In the genomic region with DNA sequence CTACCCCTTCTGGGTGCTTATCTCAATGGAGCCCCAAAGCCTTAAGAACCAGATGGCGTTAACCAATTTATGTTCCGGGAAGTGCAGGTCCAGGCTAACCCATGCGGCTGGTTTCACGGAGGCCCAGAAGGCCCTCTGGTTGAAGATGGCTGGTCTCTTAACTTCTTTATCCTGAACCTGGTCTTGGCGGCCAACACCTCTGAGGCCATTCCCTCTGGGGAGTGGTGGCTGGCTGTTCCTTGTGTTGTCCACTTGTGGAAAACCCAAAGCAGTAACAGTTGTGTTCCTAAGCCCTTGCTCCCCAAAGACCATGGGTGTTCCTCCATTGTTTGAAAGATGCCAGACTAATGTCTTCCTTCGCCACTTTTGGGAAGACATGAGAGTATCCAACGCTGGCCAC, we compare ENCODE assay signal across 10 cellular contexts. TPM values are rescaled to one million over a fixed set of nuclear protein-coding genes. Genes with fewer than 3 reads are reported as not detected.
DNase-seq lines count a peak whose midpoint lies in the region; ATAC-seq and TF ChIP-seq lines count a peak whose summit lies in the region.
"Had no signal": no experiment of that assay in that cellular context is flagged by ENCODE, and none has a peak within 500 bp of the region (broad histone marks: within the 10 kb centered on the region; RNA-seq: fewer than 3 reads in every experiment).

No MANE protein-coding gene starts in this region.

- no peak for DNase-seq in activated CD8-positive, alpha-beta memory T cell treated with anti-CD3 and anti-CD28 coated beads, Interleukin-2, amount 10 ng/mL, durations not matched to agents 7 days and 5 days
- no peak for DNase-seq in activated CD8-positive, alpha-beta memory T cell treated with anti-CD3 and anti-CD28 coated beads, Interleukin-2, amount 50 U/mL, for 4 hours
- no peak for DNase-seq in activated T-helper 1 cell treated with anti-CD3 and anti-CD28 coated beads, Interleukin-12 subunit alpha, Interleukin-12 subunit beta, Interleukin-2, Interleukin-4 antibody, amounts not matched to agents 30 ng/mL and 10 ng/mL and 1 ng/mL, durations not matched to agents 14 hours and 24 hours and 36 hours (ENCODE audit: low spot score)
- no peak for DNase-seq in stimulated activated naive B cell treated with anti-CD40 and anti-IgM and Interleukin-4, amounts not matched to agents 10 μg/mL and 1 μg/mL and 100 μg/mL, for 72 hours
- no peak for DNase-seq in SK-N-SH
- DNase-seq: MG63 had no signal

- POLR2A ChIA-PET in SK-N-SH (lab: Yijun Ruan, JAX), result no interaction called here

- H3K27ac ChIP-seq in iPS-18a (ENCODE audit: low read length) (no peak overlapping the region), SK-N-SH (ENCODE audit: low read depth in 2 of 2, low read length in 1 of 2) (no peak overlapping the region)

- WGBS in SK-N-SH (ENCODE audit: low lambda C conversion rate), result 89% methylated on average over 7 of the region's 7 CpGs

- no peak for ATAC-seq in activated CD8-positive, alpha-beta memory T cell treated with anti-CD3 and anti-CD28 coated beads, Interleukin-2, amount 10 ng/mL, durations not matched to agents 7 days and 5 days
- no peak for ATAC-seq in stimulated activated naive B cell treated with anti-CD40 and anti-IgM and Interleukin-4, amounts not matched to agents 10 μg/mL and 1 μg/mL and 100 μg/mL, for 72 hours (replicated peaks)
- ATAC-seq in GM21619 (IDR thresholded peaks at IDR 0.05; ENCODE audit: unreplicated experiment) (no peak), HG03565 (IDR thresholded peaks at IDR 0.05; ENCODE audit: unreplicated experiment) (no peak)
- ATAC-seq: Panc1 had no signal

- H3K9me3 Mint-ChIP-seq in activated CD8-positive, alpha-beta memory T cell treated with anti-CD3 and anti-CD28 coated beads, Interleukin-2, amount 10 ng/mL, durations not matched to agents 7 days and 5 days (ENCODE audit: low read depth), result peaks cover 1% of the 10 kb centered on the region
- H3K9me3 Mint-ChIP-seq in activated T-helper 1 cell treated with anti-CD3 and anti-CD28 coated beads, Interleukin-12 subunit alpha, Interleukin-12 subunit beta, Interleukin-2, Interleukin-4 antibody, amounts not matched to agents 30 ng/mL and 10 ng/mL and 1 ng/mL, durations not matched to agents 14 hours and 24 hours and 36 hours, result peaks cover 18% of the 10 kb centered on the region
- peaks cover 0 to 4% of the 10 kb centered on the region in 2 donors for H3K9me3 Mint-ChIP-seq in stimulated activated naive B cell treated with anti-CD40 and anti-IgM and Interleukin-4, amounts not matched to agents 10 μg/mL and 1 μg/mL and 100 μg/mL, for 72 hours

- no peaks in the 10 kb centered on the region for H3K79me2 ChIP-seq in SK-N-SH (ENCODE audit: insufficient read depth)

- H3K27me3 ChIP-seq in iPS-18a (ENCODE audit: control insufficient read depth, insufficient read depth, low read length), result peaks cover 22% of the 10 kb centered on the region
- H3K27me3 ChIP-seq in SK-N-SH (ENCODE audit: insufficient read depth), result no peaks in the 10 kb centered on the region
- H3K27me3 ChIP-seq: MG63 had no signal

- H3K4me2 ChIP-seq in SK-N-SH, result no peak overlapping the region

- H3K4me1 Mint-ChIP-seq in activated CD8-positive, alpha-beta memory T cell treated with anti-CD3 and anti-CD28 coated beads, Interleukin-2, amount 10 ng/mL, durations not matched to agents 7 days and 5 days, result peaks cover 55% of the 10 kb centered on the region
- H3K4me1 Mint-ChIP-seq in activated T-helper 1 cell treated with anti-CD3 and anti-CD28 coated beads, Interleukin-12 subunit alpha, Interleukin-12 subunit beta, Interleukin-2, Interleukin-4 antibody, amounts not matched to agents 30 ng/mL and 10 ng/mL and 1 ng/mL, durations not matched to agents 14 hours and 24 hours and 36 hours (ENCODE audit: low read depth), result peaks cover 57% of the 10 kb centered on the region
- peaks cover 0 to 2% of the 10 kb centered on the region in 2 donors for H3K4me1 Mint-ChIP-seq in stimulated activated naive B cell treated with anti-CD40 and anti-IgM and Interleukin-4, amounts not matched to agents 10 μg/mL and 1 μg/mL and 100 μg/mL, for 72 hours

- no peaks in the 10 kb centered on the region for H3K27me3 Mint-ChIP-seq in activated CD8-positive, alpha-beta memory T cell treated with anti-CD3 and anti-CD28 coated beads, Interleukin-2, amount 10 ng/mL, durations not matched to agents 7 days and 5 days
- no peaks in the 10 kb centered on the region for H3K27me3 Mint-ChIP-seq in activated T-helper 1 cell treated with anti-CD3 and anti-CD28 coated beads, Interleukin-12 subunit alpha, Interleukin-12 subunit beta, Interleukin-2, Interleukin-4 antibody, amounts not matched to agents 30 ng/mL and 10 ng/mL and 1 ng/mL, durations not matched to agents 14 hours and 24 hours and 36 hours (ENCODE audit: insufficient read depth)
- peaks cover 32 to 39% of the 10 kb centered on the region in 2 donors for H3K27me3 Mint-ChIP-seq in stimulated activated naive B cell treated with anti-CD40 and anti-IgM and Interleukin-4, amounts not matched to agents 10 μg/mL and 1 μg/mL and 100 μg/mL, for 72 hours

- H4K20me1 ChIP-seq in SK-N-SH (ENCODE audit: insufficient read depth), result no peaks in the 10 kb centered on the region

- H3K9me3 ChIP-seq in iPS-18a (ENCODE audit: control insufficient read depth, low read depth, low read length) (no peaks in the 10 kb centered on the region), SK-N-SH (no peaks in the 10 kb centered on the region)
- H3K9me3 ChIP-seq: MG63 had no signal

- peak overlapping the region; percentile 55 for H3K27ac Mint-ChIP-seq in activated CD8-positive, alpha-beta memory T cell treated with anti-CD3 and anti-CD28 coated beads, Interleukin-2, amount 10 ng/mL, durations not matched to agents 7 days and 5 days
- H3K27ac Mint-ChIP-seq in activated T-helper 1 cell treated with anti-CD3 and anti-CD28 coated beads, Interleukin-12 subunit alpha, Interleukin-12 subunit beta, Interleukin-2, Interleukin-4 antibody, amounts not matched to agents 30 ng/mL and 10 ng/mL and 1 ng/mL, durations not matched to agents 14 hours and 24 hours and 36 hours, result peak overlapping the region; percentile 73
- H3K27ac Mint-ChIP-seq in stimulated activated naive B cell treated with anti-CD40 and anti-IgM and Interleukin-4, amounts not matched to agents 10 μg/mL and 1 μg/mL and 100 μg/mL, for 72 hours, result no peak overlapping the region

- intact Hi-C loops in activated T-helper 1 cell treated with anti-CD3 and anti-CD28 coated beads, Interleukin-12 subunit alpha, Interleukin-12 subunit beta, Interleukin-2, Interleukin-4 antibody, amounts not matched to agents 30 ng/mL and 10 ng/mL and 1 ng/mL, durations not matched to agents 14 hours and 24 hours and 36 hours (cut with micrococcal nuclease), result loop anchor here (1.0 to 10.0 kb wide), 6 partner anchors 44 to 1198 kb away; a partner anchor contains a TSS

- H3K9ac ChIP-seq in iPS-18a (ENCODE audit: low read length) (no peak overlapping the region), SK-N-SH (no peak overlapping the region)

- H3K4me3 Mint-ChIP-seq in activated CD8-positive, alpha-beta memory T cell treated with anti-CD3 and anti-CD28 coated beads, Interleukin-2, amount 10 ng/mL, durations not matched to agents 7 days and 5 days, result peak overlapping the region; percentile 66
- H3K4me3 Mint-ChIP-seq in activated T-helper 1 cell treated with anti-CD3 and anti-CD28 coated beads, Interleukin-12 subunit alpha, Interleukin-12 subunit beta, Interleukin-2, Interleukin-4 antibody, amounts not matched to agents 30 ng/mL and 10 ng/mL and 1 ng/mL, durations not matched to agents 14 hours and 24 hours and 36 hours, result peak overlapping the region; percentile 82
- H3K4me3 Mint-ChIP-seq in stimulated activated naive B cell treated with anti-CD40 and anti-IgM and Interleukin-4, amounts not matched to agents 10 μg/mL and 1 μg/mL and 100 μg/mL, for 72 hours, result peak overlapping the region; percentile 32 to 57

- H3K4me3 ChIP-seq in iPS-18a (ENCODE audit: low read length) (peak overlapping the region; percentile 25), SK-N-SH (ENCODE audit: low read depth in 2 of 2, low read length in 1 of 2) (no peak overlapping the region; a peak in 1 of 4 replicates)
- H3K4me3 ChIP-seq: MG63 had no signal

- no peak overlapping the region for H2AFZ ChIP-seq in SK-N-SH (ENCODE audit: low read depth)

- CTCF ChIA-PET in activated CD8-positive, alpha-beta memory T cell treated with anti-CD3 and anti-CD28 coated beads, Interleukin-2, amount 10 ng/mL, durations not matched to agents 7 days and 5 days (lab: Charles Lee), result interaction anchor here (1.8 kb wide), 1 partner anchor 276 kb away, joined by 12 read pairs; no protein-coding TSS in a partner anchor
- CTCF ChIA-PET in SK-N-SH (lab: Yijun Ruan, JAX), result no interaction called here

- no peak for TF ChIP-seq EP300 in SK-N-SH (IDR thresholded peaks at IDR 0.05; ENCODE audit: borderline replicate concordance in 1 of 2, low read depth in 1 of 2, low read length in 1 of 2)

- no peaks in the 10 kb centered on the region for H3K9me2 ChIP-seq in SK-N-SH

- no peaks in the 10 kb centered on the region for H3K36me3 ChIP-seq in iPS-18a (ENCODE audit: control insufficient read depth, low read depth, low read length)
- H3K36me3 ChIP-seq in SK-N-SH (replicated peaks in 1 of 2; ENCODE audit: control insufficient read depth in 1 of 2, insufficient read depth in 2 of 2, low read length in 1 of 2), result no peaks in the 10 kb centered on the region
- H3K36me3 ChIP-seq: MG63 had no signal

- no peak for TF ChIP-seq RAD21 in SK-N-SH (IDR thresholded peaks at IDR 0.05; ENCODE audit: low read length)

- no peak for TF ChIP-seq CTCF in SK-N-SH (IDR thresholded peaks at IDR 0.05)

- H3K4me1 ChIP-seq in iPS-18a (ENCODE audit: control insufficient read depth, low read depth, low read length) (no peaks in the 10 kb centered on the region), SK-N-SH (ENCODE audit: control insufficient read depth in 1 of 2, insufficient read depth in 2 of 2, low read depth in 1 of 2, low read length in 1 of 2) (peaks cover 0 to 7% of the 10 kb centered on the region in 2 experiments; a peak in 1 of 4 replicates)

- peaks cover 29% of the 10 kb centered on the region for H3K36me3 Mint-ChIP-seq in activated CD8-positive, alpha-beta memory T cell treated with anti-CD3 and anti-CD28 coated beads, Interleukin-2, amount 10 ng/mL, durations not matched to agents 7 days and 5 days
- H3K36me3 Mint-ChIP-seq in activated T-helper 1 cell treated with anti-CD3 and anti-CD28 coated beads, Interleukin-12 subunit alpha, Interleukin-12 subunit beta, Interleukin-2, Interleukin-4 antibody, amounts not matched to agents 30 ng/mL and 10 ng/mL and 1 ng/mL, durations not matched to agents 14 hours and 24 hours and 36 hours (ENCODE audit: low read depth), result peaks cover 20% of the 10 kb centered on the region
- H3K36me3 Mint-ChIP-seq in stimulated activated naive B cell treated with anti-CD40 and anti-IgM and Interleukin-4, amounts not matched to agents 10 μg/mL and 1 μg/mL and 100 μg/mL, for 72 hours, result peaks cover 0 to 2% of the 10 kb centered on the region in 2 donors

- H3F3A ChIP-seq in SK-N-SH (replicated peaks; ENCODE audit: insufficient read depth), result peaks cover 3% of the 10 kb centered on the region

RNA-seq across cellular contexts. Expression of a gene that starts 1.5 kb away (rescaled TPM):
- 10 to 100 TPM; 60.8 to 63.2 TPM for total RNA-seq in activated CD8-positive, alpha-beta memory T cell treated with anti-CD3 and anti-CD28 coated beads, Interleukin-2, amount 10 ng/mL, durations not matched to agents 7 days and 5 days
- total RNA-seq in activated T-helper 1 cell treated with anti-CD3 and anti-CD28 coated beads, Interleukin-12 subunit alpha, Interleukin-12 subunit beta, Interleukin-2, Interleukin-4 antibody, amounts not matched to agents 30 ng/mL and 10 ng/mL and 1 ng/mL, durations not matched to agents 14 hours and 24 hours and 36 hours, result 93.4 and 97.1 TPM in 2 replicates
- polyA plus RNA-seq in SK-N-SH (2012; rRNA removed), result 0.03 and 0.05 TPM in 2 replicates
- polyA plus RNA-seq in SK-N-SH (2012; cell fraction: cytosol; rRNA removed), result 0.07 and 0.08 TPM in 2 replicates
- polyA plus RNA-seq in SK-N-SH (2012; cell fraction: nucleus; rRNA removed), result 0.19 and 0.35 TPM in 2 replicates
